Comparison of ENCODE assay signal across 10 cellular contexts in the genomic region with DNA sequence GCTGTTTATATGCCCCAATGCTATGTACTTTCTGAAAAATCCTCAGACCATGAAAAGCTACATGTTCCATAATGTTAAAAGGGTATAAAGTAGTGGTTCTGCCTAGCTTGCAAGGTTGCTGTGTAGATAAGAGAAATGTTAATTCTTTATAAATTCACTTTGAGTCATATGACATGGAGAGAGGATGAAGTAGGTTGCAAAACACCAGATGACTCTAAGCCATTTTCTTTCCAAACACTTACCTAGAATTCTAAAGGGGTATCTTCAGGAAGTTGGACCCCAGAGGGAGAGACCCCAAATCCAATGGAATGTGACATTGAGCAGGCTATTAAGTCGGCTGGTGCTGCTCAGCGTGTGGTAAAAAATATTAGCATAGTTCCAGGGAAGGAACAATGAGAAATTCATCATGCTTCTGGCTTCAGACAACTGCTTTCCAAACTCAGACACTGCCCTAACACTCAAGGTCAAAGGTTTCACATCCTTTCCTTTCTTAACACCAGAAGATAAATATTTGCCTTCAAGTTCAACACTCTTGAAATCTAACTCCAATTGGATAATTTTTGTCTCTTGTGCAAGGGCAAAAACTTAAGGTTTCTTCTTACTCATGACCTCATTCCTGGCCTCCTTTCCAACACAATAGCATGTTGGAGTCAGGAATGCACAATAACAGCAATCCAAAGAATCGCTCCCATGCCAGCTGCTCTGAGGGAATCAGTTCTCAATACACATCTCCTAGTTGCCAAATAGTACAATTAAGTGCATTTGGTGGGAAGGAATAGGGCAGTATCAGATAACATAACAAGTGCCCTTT.
DNase-seq lines count a peak whose midpoint lies in the region; ATAC-seq, FAIRE-seq and TF ChIP-seq lines count a peak whose summit lies in the region.
"Had no signal": no experiment of that assay in that cellular context is flagged by ENCODE, and none has a peak within 500 bp of the region (broad histone marks: within the 10 kb centered on the region; RNA-seq: fewer than 3 reads in every experiment).

No MANE protein-coding gene starts in this region.

- H3K27me3 Mint-ChIP-seq in activated T-helper 17 cell treated with anti-CD3 and anti-CD28 coated beads, Interleukin-2, amount 50 U/mL, for 72 hours = no peaks in the 10 kb centered on the region
- H3K27me3 Mint-ChIP-seq in T-helper 2 cell treated with Interferon-gamma antibody and Interleukin-4, amounts not matched to agents 5 μg/mL and 100 μg/mL, for 36 hours (ENCODE audit: low read depth) = no peaks in the 10 kb centered on the region

- H3K36me3 ChIP-seq in psoas muscle (ENCODE audit: insufficient read depth in 1 of 2, low read depth in 1 of 2) = no peaks in the 10 kb centered on the region

- DNase-seq in DMS 273 treated with DMSO at 0.1 percent for 48 hours (lab: John Stamatoyannopoulos, UW) (peak; percentile 1), Right ventricle myocardium superior (no peak), psoas muscle (no peak), NCI-H1048 (lab: John Stamatoyannopoulos, UW) (no peak), D721Med (ENCODE audit: insufficient read length, low spot score) (no peak), GM19239 (ENCODE audit: insufficient read length, low spot score) (no peak)
- no peak for DNase-seq in T-helper 2 cell treated with Interferon-gamma antibody and Interleukin-4, amounts not matched to agents 5 μg/mL and 100 μg/mL, for 36 hours (ENCODE audit: low spot score)

- 13 to 23% (median 18%) methylated on average over 3 of the region's 3 CpGs for WGBS in psoas muscle, 3 donors

- H3K4me3 Mint-ChIP-seq in activated T-helper 17 cell treated with anti-CD3 and anti-CD28 coated beads, Interleukin-2, amount 50 U/mL, for 72 hours = no peak overlapping the region
- no peak overlapping the region for H3K4me3 Mint-ChIP-seq in T-helper 2 cell treated with Interferon-gamma antibody and Interleukin-4, amounts not matched to agents 5 μg/mL and 100 μg/mL, for 36 hours

- H3K4me1 ChIP-seq in psoas muscle = no peaks in the 10 kb centered on the region

- ATAC-seq in activated T-helper 17 cell treated with anti-CD3 and anti-CD28 coated beads, Interleukin-2, amount 50 U/mL, for 72 hours (replicated peaks) = peak; percentile 15
- ATAC-seq in Right ventricle myocardium superior (ENCODE audit: poor library complexity) = peak; percentile 40
- ATAC-seq in psoas muscle = peak; percentile 39 to 75 (median 58)

- H3K4me1 Mint-ChIP-seq in activated T-helper 17 cell treated with anti-CD3 and anti-CD28 coated beads, Interleukin-2, amount 50 U/mL, for 72 hours = peaks cover 61% of the 10 kb centered on the region
- peaks cover 61% of the 10 kb centered on the region for H3K4me1 Mint-ChIP-seq in T-helper 2 cell treated with Interferon-gamma antibody and Interleukin-4, amounts not matched to agents 5 μg/mL and 100 μg/mL, for 36 hours (ENCODE audit: low read depth)

- intact Hi-C loops in Right ventricle myocardium superior (cut with DNase I) (no loop called here), psoas muscle (cut with DNase I) (no loop called here)

- no peak for FAIRE-seq in D721Med (lab: Jason Lieb, UNC)
- no peak for FAIRE-seq in GM19239 (lab: Jason Lieb, UNC)
- FAIRE-seq: GM12892, HTR-8/SVneo had no signal

- H3K9me3 ChIP-seq in psoas muscle = no peaks in the 10 kb centered on the region

- H3K27ac Mint-ChIP-seq in activated T-helper 17 cell treated with anti-CD3 and anti-CD28 coated beads, Interleukin-2, amount 50 U/mL, for 72 hours = no peak overlapping the region
- H3K27ac Mint-ChIP-seq in T-helper 2 cell treated with Interferon-gamma antibody and Interleukin-4, amounts not matched to agents 5 μg/mL and 100 μg/mL, for 36 hours = no peak overlapping the region

- no peaks in the 10 kb centered on the region for H3K9me3 Mint-ChIP-seq in activated T-helper 17 cell treated with anti-CD3 and anti-CD28 coated beads, Interleukin-2, amount 50 U/mL, for 72 hours
- no peaks in the 10 kb centered on the region for H3K9me3 Mint-ChIP-seq in T-helper 2 cell treated with Interferon-gamma antibody and Interleukin-4, amounts not matched to agents 5 μg/mL and 100 μg/mL, for 36 hours

- no peak overlapping the region for H3K4me3 ChIP-seq in psoas muscle

- H3K36me3 Mint-ChIP-seq in activated T-helper 17 cell treated with anti-CD3 and anti-CD28 coated beads, Interleukin-2, amount 50 U/mL, for 72 hours (ENCODE audit: low read depth) = peaks cover 21% of the 10 kb centered on the region
- H3K36me3 Mint-ChIP-seq in T-helper 2 cell treated with Interferon-gamma antibody and Interleukin-4, amounts not matched to agents 5 μg/mL and 100 μg/mL, for 36 hours (ENCODE audit: low read depth) = peaks cover 48% of the 10 kb centered on the region

- peak overlapping the region; percentile 50 for H3K27ac ChIP-seq in psoas muscle

- peaks cover 0 to 1% (median 0%) of the 10 kb centered on the region in 3 donors for H3K27me3 ChIP-seq in psoas muscle (ENCODE audit: insufficient read depth in 3 of 3, low read length in 2 of 3)

- TF ChIP-seq CTCF in psoas muscle (IDR thresholded peaks at IDR 0.05) (no peak), D721Med (IDR thresholded peaks at IDR 0.05; ENCODE audit: insufficient read depth, missing control alignments) (no peak)
